8 cellular contexts compared by ENCODE assay signal in genomic region chr7:158863611-158864506, GRCh38. TPM values are rescaled to one million over a fixed set of nuclear protein-coding genes. Genes with fewer than 3 reads are reported as not detected.
DNase-seq lines count a peak whose midpoint lies in the region; ATAC-seq and TF ChIP-seq lines count a peak whose summit lies in the region.

No MANE protein-coding gene starts in this region.

- H2AFZ ChIP-seq in HCT116 (ENCODE audit: low read depth, low read length, poor library complexity, severe bottlenecking) (peak overlapping the region; percentile 67), fibroblast of lung (ENCODE audit: low read length) (peak overlapping the region; percentile 87)

- H4K20me1 ChIP-seq in HCT116 (ENCODE audit: insufficient read depth) (no peaks in the 10 kb centered on the region), fibroblast of lung (ENCODE audit: control insufficient read depth, extremely low read depth, insufficient read depth, low read length) (no peaks in the 10 kb centered on the region)

- peaks cover 4% of the 10 kb centered on the region for H3K36me3 Mint-ChIP-seq in activated T-cell treated with anti-CD3 and anti-CD28 coated beads, Interleukin-2, amount 50 U/mL, for 24 hours (ENCODE audit: low read depth)
- H3K36me3 Mint-ChIP-seq in naive thymus-derived CD4-positive, alpha-beta T cell, result peaks cover 0 to 21% (median 0%) of the 10 kb centered on the region in 5 donors

- H3K27ac Mint-ChIP-seq in activated T-cell treated with anti-CD3 and anti-CD28 coated beads, Interleukin-2, amount 50 U/mL, for 24 hours, result peak overlapping the region; percentile 87
- peak overlapping the region; percentile 85 to 98 (median 94) for H3K27ac Mint-ChIP-seq in naive thymus-derived CD4-positive, alpha-beta T cell

- RAD21 ChIA-PET in HCT116 (lab: Charles Lee; ENCODE audit: low non-redundant PET in 1 of 2, low total read pairs in 2 of 2, uncharacterized antibody in 2 of 2, unreplicated experiment in 2 of 2), result interaction anchor here (0.6 to 0.9 kb wide), 4 partner anchors 40 to 122 kb away, joined by 4 to 6 read pairs (median 4); no protein-coding TSS in a partner anchor

- H3K36me3 ChIP-seq in HCT116 (ENCODE audit: control insufficient read depth in 1 of 2, insufficient read depth in 2 of 2, low read length in 2 of 2), result no peaks in the 10 kb centered on the region
- H3K36me3 ChIP-seq in fibroblast of lung (ENCODE audit: control insufficient read depth, insufficient read depth, low read length), result no peaks in the 10 kb centered on the region
- H3K36me3 ChIP-seq in naive thymus-derived CD4-positive, alpha-beta T cell (ENCODE audit: control insufficient read depth in 2 of 3, insufficient read depth in 3 of 3, low read length in 3 of 3), result peaks cover 0 to 6% (median 0%) of the 10 kb centered on the region in 3 experiments
- no peaks in the 10 kb centered on the region for H3K36me3 ChIP-seq in tibial artery

- H3K9ac ChIP-seq in HCT116 (ENCODE audit: low read length), result peak overlapping the region; percentile 64
- peak overlapping the region; percentile 61 for H3K9ac ChIP-seq in fibroblast of lung (ENCODE audit: insufficient read depth, low read length)

- H3K9me3 ChIP-seq in HCT116 (ENCODE audit: control insufficient read depth in 1 of 2, insufficient read depth in 1 of 2, low read depth in 1 of 2, low read length in 2 of 2) (no peaks in the 10 kb centered on the region), fibroblast of lung (ENCODE audit: control insufficient read depth, insufficient read depth, low read depth, low read length) (no peaks in the 10 kb centered on the region), tibial artery (no peaks in the 10 kb centered on the region)
- H3K9me3 ChIP-seq in naive thymus-derived CD4-positive, alpha-beta T cell (ENCODE audit: control insufficient read depth in 2 of 3, low read length in 3 of 3), result no peaks in the 10 kb centered on the region

- H3K4me1 Mint-ChIP-seq in activated T-cell treated with anti-CD3 and anti-CD28 coated beads, Interleukin-2, amount 50 U/mL, for 24 hours (ENCODE audit: low read depth), result peaks cover 56% of the 10 kb centered on the region
- H3K4me1 Mint-ChIP-seq in naive thymus-derived CD4-positive, alpha-beta T cell, result peaks cover 15 to 72% (median 62%) of the 10 kb centered on the region in 7 donors

- peak overlapping the region; percentile 51 to 61 for H3K4me3 ChIP-seq in HCT116 (replicated peaks in 1 of 2; ENCODE audit: low read depth in 1 of 2, low read length in 2 of 2)
- peak overlapping the region; percentile 45 to 65 (median 54) for H3K4me3 ChIP-seq in fibroblast of lung (replicated peaks in 1 of 4; ENCODE audit: control extremely low read depth in 1 of 4, insufficient read depth in 1 of 4, low read depth in 3 of 4, low read length in 4 of 4)
- H3K4me3 ChIP-seq in naive thymus-derived CD4-positive, alpha-beta T cell (ENCODE audit: low read length), result peak overlapping the region; percentile 44
- H3K4me3 ChIP-seq in tibial artery, result peak overlapping the region; percentile 64 to 65

- peak; percentile 41 for DNase-seq in GF-D8 (lab: John Stamatoyannopoulos, UW)
- peak; percentile 31 for DNase-seq in HCT116 (ENCODE audit: low read depth, low spot score)
- DNase-seq in NCI-H187 (lab: John Stamatoyannopoulos, UW), result peak; percentile 40 to 67
- peak; percentile 60 for DNase-seq in activated T-cell treated with anti-CD3 and anti-CD28 coated beads, Interleukin-2, amount 50 U/mL, for 24 hours
- DNase-seq in fibroblast of lung (ENCODE audit: low read depth in 2 of 2), result peak; percentile 63 to 75
- DNase-seq in naive thymus-derived CD4-positive, alpha-beta T cell, result peak in 8 of 9 donors; percentile 23 to 50 (median 40)
- DNase-seq in tibial artery, result peak; percentile 72 to 91

- TSS peak; percentile 18 for BruUV-seq in HCT116 (replicated peaks; lab: Mats Ljungman, UMichigan)

- intact Hi-C loops in HCT116 (cut with micrococcal nuclease), result no loop called here
- intact Hi-C loops in naive thymus-derived CD4-positive, alpha-beta T cell (cut with micrococcal nuclease), result loop anchor here in 1 of 2 donors (1.0 to 2.0 kb wide), 4 partner anchors 8 to 61 kb away; partner anchors contain the start of genes DYNC2I1 and ESYT2
- intact Hi-C loops in tibial artery (cut with DNase I; ENCODE audit: low total_unique reads), result loop anchor here (10.0 kb wide), 1 partner anchor 159 kb away; the partner anchor contains the start of gene NCAPG2

- H3K9me3 Mint-ChIP-seq in activated T-cell treated with anti-CD3 and anti-CD28 coated beads, Interleukin-2, amount 50 U/mL, for 24 hours, result no peaks in the 10 kb centered on the region
- no peaks in the 10 kb centered on the region for H3K9me3 Mint-ChIP-seq in naive thymus-derived CD4-positive, alpha-beta T cell

- TF ChIP-seq RAD21 in HCT116 (IDR thresholded peaks at IDR 0.05; ENCODE audit: low read depth), result no peak

- no peaks in the 10 kb centered on the region for H3K27me3 Mint-ChIP-seq in activated T-cell treated with anti-CD3 and anti-CD28 coated beads, Interleukin-2, amount 50 U/mL, for 24 hours
- no peaks in the 10 kb centered on the region for H3K27me3 Mint-ChIP-seq in naive thymus-derived CD4-positive, alpha-beta T cell

- H3K79me2 ChIP-seq in HCT116 (ENCODE audit: insufficient read depth, low read length) (peaks cover 4% of the 10 kb centered on the region), fibroblast of lung (ENCODE audit: control insufficient read depth, insufficient read depth, low read length) (peaks cover 6% of the 10 kb centered on the region)

- H3K4me1 ChIP-seq in HCT116 (ENCODE audit: control insufficient read depth in 1 of 2, insufficient read depth in 2 of 2, low read length in 2 of 2) (peaks cover 7 to 35% of the 10 kb centered on the region in 2 experiments; a peak in 3 of 4 replicates), fibroblast of lung (ENCODE audit: control insufficient read depth, extremely low read depth, insufficient read depth, low read length) (peaks cover 4% of the 10 kb centered on the region), tibial artery (peaks cover 0 to 32% (median 17%) of the 10 kb centered on the region in 4 donors)
- peaks cover 0 to 22% of the 10 kb centered on the region in 2 donors for H3K4me1 ChIP-seq in naive thymus-derived CD4-positive, alpha-beta T cell (ENCODE audit: control insufficient read depth in 2 of 2, insufficient read depth in 2 of 2, low read length in 2 of 2)

- H3K27ac ChIP-seq in HCT116 (ENCODE audit: low read depth, low read length), result peak overlapping the region; percentile 27; the same call in 1 of the 2 replicates
- peak overlapping the region; percentile 82 for H3K27ac ChIP-seq in fibroblast of lung (ENCODE audit: insufficient read depth, low read length)
- H3K27ac ChIP-seq in naive thymus-derived CD4-positive, alpha-beta T cell (ENCODE audit: low read depth, low read length), result peak overlapping the region; percentile 62
- peak overlapping the region; percentile 91 to 93 for H3K27ac ChIP-seq in tibial artery

- no peaks in the 10 kb centered on the region for H3K27me3 ChIP-seq in HCT116 (ENCODE audit: insufficient read depth, low read length)
- H3K27me3 ChIP-seq in fibroblast of lung (ENCODE audit: control insufficient read depth, insufficient read depth, low read length), result no peaks in the 10 kb centered on the region
- no peaks in the 10 kb centered on the region for H3K27me3 ChIP-seq in naive thymus-derived CD4-positive, alpha-beta T cell (ENCODE audit: control insufficient read depth in 2 of 2, insufficient read depth in 2 of 2, low read length in 2 of 2)
- H3K27me3 ChIP-seq in tibial artery, result no peaks in the 10 kb centered on the region

- POLR2A ChIA-PET in HCT116 (lab: Charles Lee), result interaction anchor here (0.7 to 1.3 kb wide), 7 partner anchors 9 to 178 kb away, joined by 3 to 7 read pairs (median 3); no protein-coding TSS in a partner anchor
- POLR2A ChIA-PET in naive thymus-derived CD4-positive, alpha-beta T cell (lab: Charles Lee), result interaction anchor here (0.5 to 2.3 kb wide), 12 partner anchors 16 to 158 kb away, joined by 3 to 12 read pairs (median 3); partner anchors contain the start of gene NCAPG2

- CTCF ChIA-PET in HCT116 (lab: Charles Lee), result interaction anchor here (0.9 to 1.2 kb wide), 2 partner anchors 109 to 168 kb away, joined by 3 to 4 read pairs; no protein-coding TSS in a partner anchor
- CTCF ChIA-PET in naive thymus-derived CD4-positive, alpha-beta T cell (lab: Charles Lee), result interaction anchor here (0.6 to 1.3 kb wide), 4 partner anchors 16 to 165 kb away, joined by 3 to 4 read pairs (median 3); no protein-coding TSS in a partner anchor

- no peak for TF ChIP-seq POLR2A in HCT116 (IDR thresholded peaks at IDR 0.05; ENCODE audit: borderline replicate concordance, extremely low read depth, insufficient read depth, insufficient read length)

- H3K4me3 Mint-ChIP-seq in activated T-cell treated with anti-CD3 and anti-CD28 coated beads, Interleukin-2, amount 50 U/mL, for 24 hours, result peak overlapping the region; percentile 80
- peak overlapping the region; percentile 86 to 98 (median 90) for H3K4me3 Mint-ChIP-seq in naive thymus-derived CD4-positive, alpha-beta T cell

- H3K9me2 ChIP-seq in HCT116 (ENCODE audit: insufficient read depth), result no peaks in the 10 kb centered on the region

- ATAC-seq in HCT116, result peak; percentile 58
- peak; percentile 77 for ATAC-seq in naive thymus-derived CD4-positive, alpha-beta T cell
- ATAC-seq in HG03025 (IDR thresholded peaks at IDR 0.05; ENCODE audit: low FRiP score, unreplicated experiment), result no peak

- TF ChIP-seq CTCF in HCT116 (IDR thresholded peaks at IDR 0.05 in 2 of 3, conservative IDR thresholded peaks at IDR 0.05 in 1 of 3; ENCODE audit: borderline replicate concordance in 1 of 3, insufficient read depth in 1 of 3, low read depth in 2 of 3, low read length in 2 of 3) (no peak), fibroblast of lung (conservative IDR thresholded peaks at IDR 0.05 in 1 of 2, IDR thresholded peaks at IDR 0.05 in 1 of 2; ENCODE audit: low read depth in 1 of 2, low read length in 2 of 2) (no peak), tibial artery (IDR thresholded peaks at IDR 0.05) (no peak)

- peak overlapping the region; percentile 72 for H3K4me2 ChIP-seq in HCT116 (ENCODE audit: low read length)
- H3K4me2 ChIP-seq in fibroblast of lung (ENCODE audit: extremely low read depth, insufficient read depth, low read length), result peak overlapping the region; percentile 95

RNA-seq across cellular contexts. Expression of gene DYNC2I1, which starts 7.5 kb away (rescaled TPM):
- total RNA-seq in HCT116 (2021; ENCODE audit: unreplicated experiment), result 13.6 TPM
- 13.2 and 15.5 TPM in 2 replicates for polyA plus RNA-seq in HCT116 (2012)
- 4.9 and 8.3 TPM in 2 replicates for total RNA-seq in fibroblast of lung
- polyA plus RNA-seq in fibroblast of lung, result 5.1 and 8.5 TPM in 2 replicates
- polyA plus RNA-seq in fibroblast of lung (2012), result 7.9 and 10.4 TPM in 2 replicates
- 1.8 and 7.1 TPM in 2 replicates for polyA minus RNA-seq in fibroblast of lung (ENCODE audit: low replicate concordance)
- total RNA-seq in naive thymus-derived CD4-positive, alpha-beta T cell, result 10 to 100 TPM; 10.5 to 27.9 (median 15.4) TPM
- 10 to 100 TPM; 16.8 to 22.1 TPM for polyA plus RNA-seq in naive thymus-derived CD4-positive, alpha-beta T cell

RNA-seq across cellular contexts. Expression of gene ESYT2, which starts 34.5 kb away (rescaled TPM):
- total RNA-seq in HCT116 (2021; ENCODE audit: unreplicated experiment) (68.2 TPM), fibroblast of lung (83.0 and 93.0 TPM in 2 replicates)
- 48.8 and 57.5 TPM in 2 replicates for polyA plus RNA-seq in HCT116 (2012)
- 42.7 and 66.0 TPM in 2 replicates for polyA plus RNA-seq in fibroblast of lung
- 35.8 and 50.3 TPM in 2 replicates for polyA plus RNA-seq in fibroblast of lung (2012)
- polyA minus RNA-seq in fibroblast of lung (ENCODE audit: low replicate concordance), result 27.9 and 68.7 TPM in 2 replicates
- 100 to 1,000 TPM; 103 to 129 (median 113) TPM for total RNA-seq in naive thymus-derived CD4-positive, alpha-beta T cell
- polyA plus RNA-seq in naive thymus-derived CD4-positive, alpha-beta T cell, result 10 to 100 TPM; 46.3 to 87.2 TPM

Comparison
In these comparisons a context has a peak if more than half of its experiments do, and no peak if none do; other contexts are left out.
1. DNase-seq: peak in every context shown above with its lines; median percentile 82 in tibial artery; 69 in fibroblast of lung; 60 in activated T-cell treated with anti-CD3 and anti-CD28 coated beads, Interleukin-2, amount 50 U/mL, for 24 hours; 54 in NCI-H187; 41 in GF-D8; 40 in naive thymus-derived CD4-positive, alpha-beta T cell; 31 in HCT116.
2. H3K27ac ChIP-seq: peak in every context shown above with its lines; median percentile 92 in tibial artery; 82 in fibroblast of lung; 62 in naive thymus-derived CD4-positive, alpha-beta T cell; 27 in HCT116.